In genomic region chr3:53688989-53689388, GRCh38 we compare ENCODE assay signal across 19 cellular contexts.
A peak's percentile ranks its signal among the peaks of the same experiment; 100 is the strongest.
DNase-seq lines count a peak whose midpoint lies in the region; ATAC-seq and TF ChIP-seq lines count a peak whose summit lies in the region.
"Had no signal": no experiment of that assay in that cellular context is flagged by ENCODE, and none has a peak within 500 bp of the region (broad histone marks: within the 10 kb centered on the region; RNA-seq: fewer than 3 reads in every experiment).

No MANE protein-coding gene starts in this region.

- ATAC-seq in WTC11 (peak; percentile 36; the same call in 1 of the 2 replicates), HG02970 (IDR thresholded peaks at IDR 0.05; ENCODE audit: low FRiP score, unreplicated experiment) (no peak)
- ATAC-seq: CD8-positive, alpha-beta T cell; GM12878 had no signal

- H3K36me3 ChIP-seq in Caco-2 (ENCODE audit: control insufficient read depth, insufficient read depth, low read length): no peaks in the 10 kb centered on the region
- H3K36me3 ChIP-seq: BLaER1 had no signal

- H3K4me1 ChIP-seq in Caco-2: peaks cover 9% of the 10 kb centered on the region
- H3K4me1 ChIP-seq: BLaER1 had no signal

- H3K4me3 Mint-ChIP-seq in Caco-2 (ENCODE audit: unreplicated experiment) (peak overlapping the region; percentile 8), WTC11 (no peak overlapping the region), progenitor cell of endocrine pancreas (ENCODE audit: low read depth) (peak overlapping the region; percentile 23)
- H3K4me3 Mint-ChIP-seq: CD8-positive, alpha-beta T cell; HFFc6 had no signal

- no TSS peak for BruUV-seq in Caco-2 (replicated peaks; lab: Mats Ljungman, UMichigan)

- H3K9me3 Mint-ChIP-seq in Caco-2 (ENCODE audit: unreplicated experiment) (no peaks in the 10 kb centered on the region), WTC11 (no peaks in the 10 kb centered on the region), progenitor cell of endocrine pancreas (ENCODE audit: low read depth) (no peaks in the 10 kb centered on the region)
- H3K9me3 Mint-ChIP-seq: CD8-positive, alpha-beta T cell; HFFc6 had no signal

- H3K4me3 ChIP-seq in Caco-2 (ENCODE audit: low read depth, low read length): no peak overlapping the region
- H3K4me3 ChIP-seq: BLaER1, GM12878 had no signal

- H3K27ac Mint-ChIP-seq in Caco-2 (ENCODE audit: unreplicated experiment): peak overlapping the region; percentile 36
- H3K27ac Mint-ChIP-seq in WTC11: 0 out of 2 replicates have a peak overlapping the region, but pooled peaks have one; percentile 34
- peak overlapping the region; percentile 52 for H3K27ac Mint-ChIP-seq in progenitor cell of endocrine pancreas
- H3K27ac Mint-ChIP-seq: CD8-positive, alpha-beta T cell; HFFc6 had no signal

- intact Hi-C loops in Caco-2 (cut with micrococcal nuclease; ENCODE audit: unreplicated experiment): no loop called here

- no peaks in the 10 kb centered on the region for H3K36me3 Mint-ChIP-seq in Caco-2 (ENCODE audit: insufficient read depth, unreplicated experiment)
- no peaks in the 10 kb centered on the region for H3K36me3 Mint-ChIP-seq in WTC11
- H3K36me3 Mint-ChIP-seq in progenitor cell of endocrine pancreas (ENCODE audit: insufficient read depth): no peaks in the 10 kb centered on the region
- H3K36me3 Mint-ChIP-seq: CD8-positive, alpha-beta T cell had no signal

- DNase-seq in NCI-H524 (lab: John Stamatoyannopoulos, UW): peak; percentile 14 to 67
- DNase-seq in NCI-H524 treated with DMSO at 0.1 percent for 48 hours (lab: John Stamatoyannopoulos, UW): no peak
- DNase-seq in Caco-2: no peak
- no peak for DNase-seq in WTC11 (ENCODE audit: low spot score)
- no peak for DNase-seq in progenitor cell of endocrine pancreas (ENCODE audit: low spot score, unreplicated experiment)
- no peak for DNase-seq in NCI-H2081 treated with DMSO at 0.1 percent for 48 hours (lab: John Stamatoyannopoulos, UW)
- DNase-seq in amniotic stem cell (lab: John Stamatoyannopoulos, UW): no peak
- DNase-seq: CD8-positive, alpha-beta T cell; DND-41; GDM1; HFFc6; NCI-H1048; NCI-H1436 treated with DMSO at 0.1 percent for 48 hours; NCI-H2107; NCI-H345; RPMI8226 had no signal

- CTCF ChIA-PET in Caco-2 (lab: Charles Lee): no interaction called here
- CTCF ChIA-PET in WTC11 (lab: Charles Lee): interaction anchor here (0.6 to 1.8 kb wide), 4 partner anchors 9 to 317 kb away, joined by 3 to 7 read pairs (median 4); no protein-coding TSS in a partner anchor

- H3K27me3 Mint-ChIP-seq in Caco-2 (ENCODE audit: insufficient read depth, unreplicated experiment) (peaks cover 3% of the 10 kb centered on the region), WTC11 (ENCODE audit: low read depth) (no peaks in the 10 kb centered on the region; the same call in 1 of the 2 replicates), progenitor cell of endocrine pancreas (peaks cover 34% of the 10 kb centered on the region)

- no peaks in the 10 kb centered on the region for H3K9me3 ChIP-seq in Caco-2
- H3K9me3 ChIP-seq: BLaER1 had no signal

- H3K4me1 Mint-ChIP-seq in Caco-2 (ENCODE audit: low read depth, unreplicated experiment): peaks cover 16% of the 10 kb centered on the region
- no peaks in the 10 kb centered on the region for H3K4me1 Mint-ChIP-seq in WTC11
- peaks cover 10% of the 10 kb centered on the region for H3K4me1 Mint-ChIP-seq in progenitor cell of endocrine pancreas (ENCODE audit: low read depth)

- H3K27me3 ChIP-seq in Caco-2 (replicated peaks; ENCODE audit: control insufficient read depth, insufficient read depth, low read length): no peaks in the 10 kb centered on the region
- H3K27me3 ChIP-seq: BLaER1 had no signal

- POLR2A ChIA-PET in Caco-2 (lab: Charles Lee) (no interaction called here), WTC11 (lab: Charles Lee) (no interaction called here)

- TF ChIP-seq CTCF in Caco-2 (IDR thresholded peaks at IDR 0.05; ENCODE audit: insufficient read depth in 1 of 2, low read depth in 1 of 2, low read length in 1 of 2, severe bottlenecking in 1 of 2, unreplicated experiment in 1 of 2) (no peak), WTC11 (IDR thresholded peaks at IDR 0.05) (no peak), progenitor cell of endocrine pancreas (IDR thresholded peaks at IDR 0.05; ENCODE audit: unreplicated experiment) (no peak)

TF ChIP-seq in WTC11, 78 proteins besides CTCF, POLR2A, EP300 and RAD21:
- TF ChIP-seq FOXP1 (CRISPR knock-in tag; IDR thresholded peaks at IDR 0.05; ENCODE audit: borderline replicate concordance) (no peak), ZNF138 (CRISPR knock-in tag; conservative IDR thresholded peaks at IDR 0.05) (no peak), IRF2 (CRISPR knock-in tag; IDR thresholded peaks at IDR 0.05; ENCODE audit: borderline replicate concordance, low read depth) (no peak), GRHL2 (CRISPR knock-in tag; IDR thresholded peaks at IDR 0.05; ENCODE audit: insufficient replicate concordance, severe bottlenecking) (no peak), FOXK1 (CRISPR knock-in tag; IDR thresholded peaks at IDR 0.05) (no peak), ZNF423 (CRISPR knock-in tag; IDR thresholded peaks at IDR 0.05) (no peak), CREB1 (CRISPR knock-in tag; IDR thresholded peaks at IDR 0.05) (no peak)
- TF ChIP-seq, protein P1, sequence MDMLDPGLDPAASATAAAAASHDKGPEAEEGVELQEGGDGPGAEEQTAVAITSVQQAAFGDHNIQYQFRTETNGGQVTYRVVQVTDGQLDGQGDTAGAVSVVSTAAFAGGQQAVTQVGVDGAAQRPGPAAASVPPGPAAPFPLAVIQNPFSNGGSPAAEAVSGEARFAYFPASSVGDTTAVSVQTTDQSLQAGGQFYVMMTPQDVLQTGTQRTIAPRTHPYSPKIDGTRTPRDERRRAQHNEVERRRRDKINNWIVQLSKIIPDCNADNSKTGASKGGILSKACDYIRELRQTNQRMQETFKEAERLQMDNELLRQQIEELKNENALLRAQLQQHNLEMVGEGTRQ (CRISPR knock-in tag; IDR thresholded peaks at IDR 0.05): no peak
- TF ChIP-seq, protein P2, sequence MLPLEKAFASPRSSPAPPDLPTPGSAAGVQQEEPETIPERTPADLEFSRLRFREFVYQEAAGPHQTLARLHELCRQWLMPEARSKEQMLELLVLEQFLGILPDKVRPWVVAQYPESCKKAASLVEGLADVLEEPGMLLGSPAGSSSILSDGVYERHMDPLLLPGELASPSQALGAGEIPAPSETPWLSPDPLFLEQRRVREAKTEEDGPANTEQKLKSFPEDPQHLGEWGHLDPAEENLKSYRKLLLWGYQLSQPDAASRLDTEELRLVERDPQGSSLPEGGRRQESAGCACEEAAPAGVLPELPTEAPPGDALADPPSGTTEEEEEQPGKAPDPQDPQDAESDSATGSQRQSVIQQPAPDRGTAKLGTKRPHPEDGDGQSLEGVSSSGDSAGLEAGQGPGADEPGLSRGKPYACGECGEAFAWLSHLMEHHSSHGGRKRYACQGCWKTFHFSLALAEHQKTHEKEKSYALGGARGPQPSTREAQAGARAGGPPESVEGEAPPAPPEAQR (CRISPR knock-in tag; IDR thresholded peaks at IDR 0.05): no peak
- TF ChIP-seq, protein P3, sequence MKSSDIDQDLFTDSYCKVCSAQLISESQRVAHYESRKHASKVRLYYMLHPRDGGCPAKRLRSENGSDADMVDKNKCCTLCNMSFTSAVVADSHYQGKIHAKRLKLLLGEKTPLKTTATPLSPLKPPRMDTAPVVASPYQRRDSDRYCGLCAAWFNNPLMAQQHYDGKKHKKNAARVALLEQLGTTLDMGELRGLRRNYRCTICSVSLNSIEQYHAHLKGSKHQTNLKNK (CRISPR knock-in tag; IDR thresholded peaks at IDR 0.05): no peak
- TF ChIP-seq, protein P4, sequence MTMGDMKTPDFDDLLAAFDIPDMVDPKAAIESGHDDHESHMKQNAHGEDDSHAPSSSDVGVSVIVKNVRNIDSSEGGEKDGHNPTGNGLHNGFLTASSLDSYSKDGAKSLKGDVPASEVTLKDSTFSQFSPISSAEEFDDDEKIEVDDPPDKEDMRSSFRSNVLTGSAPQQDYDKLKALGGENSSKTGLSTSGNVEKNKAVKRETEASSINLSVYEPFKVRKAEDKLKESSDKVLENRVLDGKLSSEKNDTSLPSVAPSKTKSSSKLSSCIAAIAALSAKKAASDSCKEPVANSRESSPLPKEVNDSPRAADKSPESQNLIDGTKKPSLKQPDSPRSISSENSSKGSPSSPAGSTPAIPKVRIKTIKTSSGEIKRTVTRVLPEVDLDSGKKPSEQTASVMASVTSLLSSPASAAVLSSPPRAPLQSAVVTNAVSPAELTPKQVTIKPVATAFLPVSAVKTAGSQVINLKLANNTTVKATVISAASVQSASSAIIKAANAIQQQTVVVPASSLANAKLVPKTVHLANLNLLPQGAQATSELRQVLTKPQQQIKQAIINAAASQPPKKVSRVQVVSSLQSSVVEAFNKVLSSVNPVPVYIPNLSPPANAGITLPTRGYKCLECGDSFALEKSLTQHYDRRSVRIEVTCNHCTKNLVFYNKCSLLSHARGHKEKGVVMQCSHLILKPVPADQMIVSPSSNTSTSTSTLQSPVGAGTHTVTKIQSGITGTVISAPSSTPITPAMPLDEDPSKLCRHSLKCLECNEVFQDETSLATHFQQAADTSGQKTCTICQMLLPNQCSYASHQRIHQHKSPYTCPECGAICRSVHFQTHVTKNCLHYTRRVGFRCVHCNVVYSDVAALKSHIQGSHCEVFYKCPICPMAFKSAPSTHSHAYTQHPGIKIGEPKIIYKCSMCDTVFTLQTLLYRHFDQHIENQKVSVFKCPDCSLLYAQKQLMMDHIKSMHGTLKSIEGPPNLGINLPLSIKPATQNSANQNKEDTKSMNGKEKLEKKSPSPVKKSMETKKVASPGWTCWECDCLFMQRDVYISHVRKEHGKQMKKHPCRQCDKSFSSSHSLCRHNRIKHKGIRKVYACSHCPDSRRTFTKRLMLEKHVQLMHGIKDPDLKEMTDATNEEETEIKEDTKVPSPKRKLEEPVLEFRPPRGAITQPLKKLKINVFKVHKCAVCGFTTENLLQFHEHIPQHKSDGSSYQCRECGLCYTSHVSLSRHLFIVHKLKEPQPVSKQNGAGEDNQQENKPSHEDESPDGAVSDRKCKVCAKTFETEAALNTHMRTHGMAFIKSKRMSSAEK (CRISPR knock-in tag; IDR thresholded peaks at IDR 0.05; ENCODE audit: borderline replicate concordance): no peak

Comparison
In these comparisons a context has a peak if more than half of its experiments do, and no peak if none do; other contexts are left out.
1. DNase-seq: peak in NCI-H524 (2 of 2); none in NCI-H524 treated with DMSO at 0.1 percent for 48 hours (single experiment), Caco-2 (0 of 2), WTC11 (single experiment), progenitor cell of endocrine pancreas (single experiment), NCI-H2081 treated with DMSO at 0.1 percent for 48 hours (single experiment) and amniotic stem cell (single experiment).
2. Peak in every context shown above with its lines, with median percentiles within 50 percentile points of each other: H3K27ac Mint-ChIP-seq.